In the genomic region with DNA sequence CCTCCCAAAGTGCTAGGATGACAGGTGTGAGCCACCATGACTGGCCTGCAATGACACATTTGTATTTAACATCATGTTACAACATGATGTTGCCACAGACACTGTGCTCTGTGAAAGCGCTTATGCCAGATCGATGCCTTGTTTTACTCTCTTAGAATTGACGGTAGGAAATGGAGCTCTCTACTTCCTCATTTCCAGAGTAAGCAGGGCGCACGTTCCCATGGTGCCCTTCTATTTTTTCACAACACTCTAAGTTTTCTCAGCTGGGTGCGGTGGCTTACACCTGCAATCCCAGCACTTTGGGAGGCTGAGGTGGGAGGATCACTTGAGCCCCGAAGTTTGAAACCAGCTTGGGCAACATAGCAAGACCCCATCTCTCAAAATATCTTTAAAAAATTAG, we compare ENCODE assay signal across 25 cellular contexts.
DNase-seq lines count a peak whose midpoint lies in the region; ATAC-seq, FAIRE-seq and TF ChIP-seq lines count a peak whose summit lies in the region.
"Had no signal": no experiment of that assay in that cellular context is flagged by ENCODE, and none has a peak within 500 bp of the region (broad histone marks: within the 10 kb centered on the region; RNA-seq: fewer than 3 reads in every experiment).

No MANE protein-coding gene starts in this region.

- H3K4me1 ChIP-seq in GM12878 (ENCODE audit: control insufficient read depth, insufficient read depth, low read length), result no peaks in the 10 kb centered on the region
- H3K4me1 ChIP-seq in A673 (ENCODE audit: insufficient read depth, low read length, poor library complexity, severe bottlenecking), result no peaks in the 10 kb centered on the region

- RAD21 ChIA-PET in GM12878 (lab: Charles Lee; ENCODE audit: unreplicated experiment), result no interaction called here

- SMC1A ChIA-PET in GM12878 (lab: Charles Lee; ENCODE audit: uncharacterized antibody, unreplicated experiment), result no interaction called here

- WGBS in GM12878 (ENCODE audit: insufficient coverage, insufficient replicate concordance, low lambda C conversion rate, missing lambda C conversion rate), result 51% methylated on average over 7 of the region's 7 CpGs

- no peak for TF ChIP-seq POLR2A in GM12878 (IDR thresholded peaks at IDR 0.05; ENCODE audit: low read depth, low read length)

- peak; percentile 91 for DNase-seq in KBM-7
- DNase-seq in NOMO-1 (lab: John Stamatoyannopoulos, UW; ENCODE audit: unreplicated experiment in 2 of 2), result peak; percentile 56 to 71
- DNase-seq in SIG-M5 treated with dmso at 0.1 percent for 504 hours (lab: John Stamatoyannopoulos, UW; ENCODE audit: unreplicated experiment), result peak; percentile 47
- DNase-seq in GM12878 (ENCODE audit: low read depth, low spot score), result no peak
- DNase-seq in A673 (ENCODE audit: low spot score), result no peak
- DNase-seq in kidney glomerular epithelial cell (lab: John Stamatoyannopoulos, UW), result no peak
- DNase-seq in cortex of kidney (lab: John Stamatoyannopoulos, UW), result no peak
- DNase-seq: 8988T; AML-193; C1 segment of cervical spinal cord; CD8-positive, alpha-beta T cell; DMS153; GDM1; H7; HFFc6; NCI-H1048; NCI-H1436; NCI-H1930; NCI-H226; NCI-H510A treated with DMSO at 0.1 percent for 48 hours; NCI-H748 treated with DMSO at 0.1 percent for 48 hours; PC-3; SHP77 treated with DMSO at 0.1 percent for 48 hours; T1000 had no signal

- no peak for FAIRE-seq in GM12878 (lab: Jason Lieb, UNC)

- POLR2A ChIA-PET in GM12878 (lab: Charles Lee) (no interaction called here), A673 (lab: Charles Lee; ENCODE audit: low non-redundant PET) (no interaction called here)

- H3K36me3 ChIP-seq in GM12878 (ENCODE audit: control insufficient read depth in 2 of 2, insufficient read depth in 2 of 2, low read length in 1 of 2), result no peaks in the 10 kb centered on the region
- H3K36me3 ChIP-seq in A673 (ENCODE audit: insufficient read depth, low read length, poor library complexity, severe bottlenecking), result no peaks in the 10 kb centered on the region

- CTCF ChIA-PET in GM12878 (lab: Yijun Ruan, JAX) (no interaction called here), A673 (lab: Charles Lee) (no interaction called here)

- H3K27me3 ChIP-seq in GM12878 (replicated peaks in 1 of 2; ENCODE audit: control insufficient read depth in 2 of 2, insufficient read depth in 2 of 2, low read length in 1 of 2), result no peaks in the 10 kb centered on the region
- H3K27me3 ChIP-seq in A673 (replicated peaks; ENCODE audit: insufficient read depth, low read depth, low read length, poor library complexity), result peaks cover 5% of the 10 kb centered on the region

- no peak for TF ChIP-seq CTCF in GM12878 (IDR thresholded peaks at IDR 0.05 in 2 of 3, conservative IDR thresholded peaks at IDR 0.05 in 1 of 3; ENCODE audit: control insufficient read depth in 2 of 3, extremely low read depth in 1 of 3, insufficient read depth in 1 of 3, low read depth in 3 of 3, low read length in 3 of 3)
- no peak for TF ChIP-seq CTCF in A673 (conservative IDR thresholded peaks at IDR 0.05; ENCODE audit: low read depth, low read length)

- no peaks in the 10 kb centered on the region for H4K20me1 ChIP-seq in GM12878 (ENCODE audit: control insufficient read depth, insufficient read depth)

- in situ Hi-C loops in KBM-7 (cut with MboI; ENCODE audit: low pct_unique_long_range_greater_than_20kb, low sequenced_read_pairs) (no loop called here), GM12878 (cut with MboI) (no loop called here)

- H3K79me2 ChIP-seq in GM12878 (ENCODE audit: control insufficient read depth, insufficient read depth, low read length), result no peaks in the 10 kb centered on the region

- H3K9me3 ChIP-seq in GM12878 (replicated peaks; ENCODE audit: control insufficient read depth, insufficient read depth, low read length) (no peaks in the 10 kb centered on the region; the same call in 2 of the 3 replicates), A673 (ENCODE audit: low read depth, low read length, poor library complexity, severe bottlenecking) (no peaks in the 10 kb centered on the region)

- no peak for TF ChIP-seq RAD21 in GM12878 (IDR thresholded peaks at IDR 0.05; ENCODE audit: insufficient read depth, low read depth, low read length)

- intact Hi-C loops in GM12878 (cut with micrococcal nuclease; ENCODE audit: unreplicated experiment), result no loop called here
- intact Hi-C loops in A673 (cut with micrococcal nuclease; ENCODE audit: unreplicated experiment), result no loop called here

- BruUV-seq in GM12878 (replicated peaks; lab: Mats Ljungman, UMichigan) (no TSS peak), A673 (replicated peaks; lab: Mats Ljungman, UMichigan) (no TSS peak)

- no peak overlapping the region for H3K9ac ChIP-seq in GM12878 (ENCODE audit: control insufficient read depth, insufficient read depth, low read length)

- no peak overlapping the region for H3K27ac ChIP-seq in GM12878 (ENCODE audit: control insufficient read depth, insufficient read depth)
- no peak overlapping the region for H3K27ac ChIP-seq in A673 (ENCODE audit: low read depth, low read length, poor library complexity, severe bottlenecking)

- ATAC-seq in GM12878 (no peak), GM18520 (IDR thresholded peaks at IDR 0.05; ENCODE audit: unreplicated experiment) (no peak)
- ATAC-seq: CD8-positive, alpha-beta T cell; PC-3 had no signal

- H3K4me3 ChIP-seq in GM12878 (no peak overlapping the region), A673 (ENCODE audit: low read depth, low read length, poor library complexity, severe bottlenecking) (no peak overlapping the region)

- no peak overlapping the region for H3K4me2 ChIP-seq in GM12878 (ENCODE audit: control insufficient read depth, insufficient read depth)

- no peak overlapping the region for H2AFZ ChIP-seq in GM12878 (ENCODE audit: control insufficient read depth, low read depth, low read length)

- no peak for TF ChIP-seq EP300 in GM12878 (IDR thresholded peaks at IDR 0.05; ENCODE audit: borderline replicate concordance in 1 of 2, control insufficient read depth in 1 of 2, low read depth in 2 of 2, low read length in 2 of 2)

TF ChIP-seq in GM12878, 131 proteins besides CTCF, POLR2A, EP300 and RAD21:
- no peak for TF ChIP-seq POU2F2 (IDR thresholded peaks at IDR 0.05; ENCODE audit: borderline replicate concordance, low read depth, low read length)
- TF ChIP-seq SPI1 (IDR thresholded peaks at IDR 0.05; ENCODE audit: borderline replicate concordance, insufficient read depth, low read depth, low read length), result peak; percentile 3; the same call in 1 of the 2 replicates

Comparison
In these comparisons a context has a peak if more than half of its experiments do, and no peak if none do; other contexts are left out.
1. DNase-seq: peak in KBM-7 (single experiment), NOMO-1 (2 of 2) and SIG-M5 treated with dmso at 0.1 percent for 504 hours (single experiment); none in GM12878 (single experiment), A673 (single experiment), kidney glomerular epithelial cell (single experiment) and cortex of kidney (single experiment).